In genomic region chr2:45319683-45320082, GRCh38 we compare ENCODE assay signal across 1 cellular context.
TF ChIP-seq lines count a peak whose summit lies in the region.

No MANE protein-coding gene starts in this region.

TF ChIP-seq in GM23338, 12 proteins besides CTCF, POLR2A, EP300 and RAD21 (continued from another document):
- TF ChIP-seq REST (IDR thresholded peaks at IDR 0.05; ENCODE audit: unreplicated experiment) (no peak), ZNF462 (CRISPR knock-in tag; IDR thresholded peaks at IDR 0.05) (no peak), POLR2AphosphoS5 (IDR thresholded peaks at IDR 0.05; ENCODE audit: low read depth) (no peak), ZNF114 (CRISPR knock-in tag; IDR thresholded peaks at IDR 0.05) (no peak), CREB1 (CRISPR knock-in tag; IDR thresholded peaks at IDR 0.05; ENCODE audit: low read depth) (no peak), NANOG (IDR thresholded peaks at IDR 0.05; ENCODE audit: borderline replicate concordance) (no peak), ZNF331 (CRISPR knock-in tag; IDR thresholded peaks at IDR 0.05; ENCODE audit: low read depth) (no peak)
